ENCODE assay signal across 8 cellular contexts in genomic region chr15:85865070-85865684, GRCh38.
DNase-seq lines count a peak whose midpoint lies in the region; TF ChIP-seq lines count a peak whose summit lies in the region.

No MANE protein-coding gene starts in this region.

- peak; percentile 56 for TF ChIP-seq CTCF in GM12865 (IDR thresholded peaks at IDR 0.05; ENCODE audit: insufficient read depth, low read depth, low read length, missing control alignments)
- peak; percentile 93 for TF ChIP-seq CTCF in choroid plexus epithelial cell (conservative IDR thresholded peaks at IDR 0.05; ENCODE audit: low read depth, low read length)

- peak; percentile 78 for DNase-seq in Ammon's horn (ENCODE audit: low spot score)
- peak; percentile 37 for DNase-seq in GM12865 (ENCODE audit: low read depth)
- peak; percentile 25 for DNase-seq in NCI-H460 (ENCODE audit: extremely low read depth, low read depth)
- DNase-seq in choroid plexus epithelial cell (ENCODE audit: low read depth) = peak; percentile 74
- DNase-seq in lung microvascular endothelial cell (ENCODE audit: low read depth in 2 of 2) = peak; percentile 51 to 58
- no peak for DNase-seq in activated CD8-positive, alpha-beta memory T cell treated with anti-CD3 and anti-CD28 coated beads, Interleukin-2, amount 50 U/mL, for 4 hours
- no peak for DNase-seq in NCI-H2029 treated with DMSO at 0.1 percent for 48 hours (lab: John Stamatoyannopoulos, UW)
- DNase-seq in central memory CD4-positive, alpha-beta T cell = no peak

- H3K4me3 ChIP-seq in GM12865 (ENCODE audit: low read depth, low read length) (no peak overlapping the region), choroid plexus epithelial cell (ENCODE audit: low read depth, low read length) (no peak overlapping the region)

Comparison
In these comparisons a context has a peak if more than half of its experiments do, and no peak if none do; other contexts are left out.
1. DNase-seq: peak in Ammon's horn (single experiment), GM12865 (single experiment), NCI-H460 (single experiment), choroid plexus epithelial cell (single experiment) and lung microvascular endothelial cell (2 of 2); none in activated CD8-positive, alpha-beta memory T cell treated with anti-CD3 and anti-CD28 coated beads, Interleukin-2, amount 50 U/mL, for 4 hours (single experiment), NCI-H2029 treated with DMSO at 0.1 percent for 48 hours (single experiment) and central memory CD4-positive, alpha-beta T cell (single experiment).